Comparison of ENCODE assay signal across 33 cellular contexts in the genomic region with DNA sequence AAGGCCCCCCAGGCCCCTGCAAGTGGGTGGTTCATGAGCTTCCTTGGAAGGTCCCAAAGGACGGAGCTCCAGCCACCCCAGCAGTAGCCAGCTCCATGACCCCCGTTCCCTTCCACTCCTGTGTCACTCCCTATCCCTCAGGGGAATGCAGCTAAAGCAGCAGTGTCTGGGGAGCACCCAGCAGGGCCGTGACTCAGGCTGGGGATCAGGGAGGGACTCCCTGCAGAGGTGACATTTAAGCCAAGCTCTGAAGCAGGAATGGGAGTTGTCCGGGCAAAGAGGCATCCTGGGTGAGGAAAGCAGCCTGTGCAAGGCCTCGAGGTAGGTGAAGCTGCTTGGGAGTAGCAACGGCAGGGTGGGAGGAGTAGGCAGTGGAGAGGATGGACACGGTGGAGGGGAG. TPM values are rescaled to one million over a fixed set of nuclear protein-coding genes. Genes with fewer than 3 reads are reported as not detected.
"Had no signal": no experiment of that assay in that cellular context is flagged by ENCODE, and none has a peak within 500 bp of the region (broad histone marks: within the 10 kb centered on the region; RNA-seq: fewer than 3 reads in every experiment).

No MANE protein-coding gene starts in this region.

- ATAC-seq: effector memory CD8-positive, alpha-beta T cell; left lobe of liver; lower lobe of right lung; natural killer cell; sciatic nerve; stimulated activated effector memory CD8-positive, alpha-beta T cell treated with anti-CD3 and anti-CD28 coated beads, Interleukin-12 subunit alpha, Interleukin-12 subunit beta, amount 100 ng/mL, for 72 hours; stimulated activated naive CD8-positive, alpha-beta T cell treated with anti-CD3 and anti-CD28 coated beads, Interleukin-15, amount 100 ng/mL, for 72 hours had no signal

- H3K4me1 Mint-ChIP-seq: activated CD4-positive, alpha-beta memory T cell treated with anti-CD3 and anti-CD28 coated beads, Interleukin-2, amount 10 ng/mL, durations not matched to agents 7 days and 5 days; activated CD4-positive, alpha-beta T cell treated with anti-CD3 and anti-CD28 coated beads, Interleukin-2, amount 10 ng/mL, durations not matched to agents 7 days and 5 days; immature natural killer cell; natural killer cell; stimulated activated effector memory CD8-positive, alpha-beta T cell treated with anti-CD3 and anti-CD28 coated beads, Interleukin-12 subunit alpha, Interleukin-12 subunit beta, amount 100 ng/mL, for 72 hours; stimulated activated naive CD8-positive, alpha-beta T cell treated with anti-CD3 and anti-CD28 coated beads, Interleukin-15, amount 100 ng/mL, for 72 hours had no signal

- H3K9me3 Mint-ChIP-seq: activated CD4-positive, alpha-beta memory T cell treated with anti-CD3 and anti-CD28 coated beads, Interleukin-2, amount 10 ng/mL, durations not matched to agents 7 days and 5 days; activated CD4-positive, alpha-beta T cell treated with anti-CD3 and anti-CD28 coated beads, Interleukin-2, amount 10 ng/mL, durations not matched to agents 7 days and 5 days; activated T-cell treated with anti-CD3 and anti-CD28 coated beads, Interleukin-2, amount 50 U/mL, for 24 hours; effector memory CD8-positive, alpha-beta T cell; natural killer cell; stimulated activated effector memory CD8-positive, alpha-beta T cell treated with anti-CD3 and anti-CD28 coated beads, Interleukin-12 subunit alpha, Interleukin-12 subunit beta, amount 100 ng/mL, for 72 hours; stimulated activated naive CD8-positive, alpha-beta T cell treated with anti-CD3 and anti-CD28 coated beads, Interleukin-15, amount 100 ng/mL, for 72 hours; type B pancreatic cell; WTC11 had no signal

- H3K27me3 ChIP-seq: uterus had no signal

- H3K27ac ChIP-seq: brain microvascular endothelial cell, coronary artery, lower lobe of right lung, skin epidermis, uterus had no signal

- H3K4me3 ChIP-seq: coronary artery, lower lobe of right lung, skin epidermis, uterus had no signal

- H3K36me3 ChIP-seq: brain microvascular endothelial cell, lower lobe of right lung, uterus had no signal

- DNase-seq: activated CD4-positive, alpha-beta memory T cell treated with anti-CD3 and anti-CD28 coated beads, Interleukin-2, amount 10 ng/mL, durations not matched to agents 7 days and 5 days; activated CD4-positive, alpha-beta T cell treated with anti-CD3 and anti-CD28 coated beads for 1 hour; activated CD4-positive, alpha-beta T cell treated with anti-CD3 and anti-CD28 coated beads, Interleukin-2, amount 10 ng/mL, durations not matched to agents 7 days and 5 days; activated CD8-positive, alpha-beta memory T cell treated with anti-CD3 and anti-CD28 coated beads, Interleukin-2, amount 50 U/mL, for 48 hours; activated gamma-delta T cell treated with Interleukin-2 at 50 U/mL for 16 hours; activated naive CD4-positive, alpha-beta T cell treated with anti-CD3 and anti-CD28 coated beads, Interleukin-2, amount 50 U/mL, for 16 hours; activated T-cell treated with anti-CD3 and anti-CD28 coated beads, Interleukin-2, amount 50 U/mL, for 24 hours; amniotic stem cell; brain microvascular endothelial cell; effector memory CD8-positive, alpha-beta T cell; foreskin fibroblast; head of caudate nucleus; hypothalamus; immature natural killer cell; kidney glomerular epithelial cell; lower lobe of right lung; mesendoderm; natural killer cell; stimulated activated CD4-positive, alpha-beta T cell treated with anti-CD3 and anti-CD28 coated beads, Interleukin-12 subunit alpha, Interleukin-12 subunit beta, amount 100 ng/mL, for 4 hours; stimulated activated CD4-positive, alpha-beta T cell treated with anti-CD3 and anti-CD28 coated beads, Interleukin-4, amount 100 ng/mL, for 1 hour; stimulated activated naive CD8-positive, alpha-beta T cell treated with anti-CD3 and anti-CD28 coated beads, Interleukin-15, amount 100 ng/mL, for 72 hours; substantia nigra; T-helper 2 cell; uterus had no signal

- H3K36me3 Mint-ChIP-seq: immature natural killer cell, natural killer cell, type B pancreatic cell, WTC11 had no signal

- H3K4me1 ChIP-seq: lower lobe of right lung, uterus had no signal

- H3K9me3 ChIP-seq: lower lobe of right lung, uterus had no signal

- H3K27ac Mint-ChIP-seq: activated CD4-positive, alpha-beta memory T cell treated with anti-CD3 and anti-CD28 coated beads, Interleukin-2, amount 10 ng/mL, durations not matched to agents 7 days and 5 days; activated CD4-positive, alpha-beta T cell treated with anti-CD3 and anti-CD28 coated beads, Interleukin-2, amount 10 ng/mL, durations not matched to agents 7 days and 5 days; activated T-cell treated with anti-CD3 and anti-CD28 coated beads, Interleukin-2, amount 50 U/mL, for 24 hours; effector memory CD8-positive, alpha-beta T cell; immature natural killer cell; natural killer cell; stimulated activated effector memory CD8-positive, alpha-beta T cell treated with anti-CD3 and anti-CD28 coated beads, Interleukin-12 subunit alpha, Interleukin-12 subunit beta, amount 100 ng/mL, for 72 hours; stimulated activated naive CD8-positive, alpha-beta T cell treated with anti-CD3 and anti-CD28 coated beads, Interleukin-15, amount 100 ng/mL, for 72 hours; type B pancreatic cell; WTC11 had no signal

- H3K4me3 Mint-ChIP-seq: activated CD4-positive, alpha-beta memory T cell treated with anti-CD3 and anti-CD28 coated beads, Interleukin-2, amount 10 ng/mL, durations not matched to agents 7 days and 5 days; activated CD4-positive, alpha-beta T cell treated with anti-CD3 and anti-CD28 coated beads, Interleukin-2, amount 10 ng/mL, durations not matched to agents 7 days and 5 days; activated T-cell treated with anti-CD3 and anti-CD28 coated beads, Interleukin-2, amount 50 U/mL, for 24 hours; effector memory CD8-positive, alpha-beta T cell; immature natural killer cell; natural killer cell; stimulated activated effector memory CD8-positive, alpha-beta T cell treated with anti-CD3 and anti-CD28 coated beads, Interleukin-12 subunit alpha, Interleukin-12 subunit beta, amount 100 ng/mL, for 72 hours; stimulated activated naive CD8-positive, alpha-beta T cell treated with anti-CD3 and anti-CD28 coated beads, Interleukin-15, amount 100 ng/mL, for 72 hours; type B pancreatic cell; WTC11 had no signal

RNA-seq across cellular contexts. Expression of a gene that starts 11.1 kb away (rescaled TPM):
- total RNA-seq: endothelial cell of umbilical vein, renal cortical epithelial cell had no signal
